Comparison of ENCODE assay signal across 1 cellular context in the genomic region with DNA sequence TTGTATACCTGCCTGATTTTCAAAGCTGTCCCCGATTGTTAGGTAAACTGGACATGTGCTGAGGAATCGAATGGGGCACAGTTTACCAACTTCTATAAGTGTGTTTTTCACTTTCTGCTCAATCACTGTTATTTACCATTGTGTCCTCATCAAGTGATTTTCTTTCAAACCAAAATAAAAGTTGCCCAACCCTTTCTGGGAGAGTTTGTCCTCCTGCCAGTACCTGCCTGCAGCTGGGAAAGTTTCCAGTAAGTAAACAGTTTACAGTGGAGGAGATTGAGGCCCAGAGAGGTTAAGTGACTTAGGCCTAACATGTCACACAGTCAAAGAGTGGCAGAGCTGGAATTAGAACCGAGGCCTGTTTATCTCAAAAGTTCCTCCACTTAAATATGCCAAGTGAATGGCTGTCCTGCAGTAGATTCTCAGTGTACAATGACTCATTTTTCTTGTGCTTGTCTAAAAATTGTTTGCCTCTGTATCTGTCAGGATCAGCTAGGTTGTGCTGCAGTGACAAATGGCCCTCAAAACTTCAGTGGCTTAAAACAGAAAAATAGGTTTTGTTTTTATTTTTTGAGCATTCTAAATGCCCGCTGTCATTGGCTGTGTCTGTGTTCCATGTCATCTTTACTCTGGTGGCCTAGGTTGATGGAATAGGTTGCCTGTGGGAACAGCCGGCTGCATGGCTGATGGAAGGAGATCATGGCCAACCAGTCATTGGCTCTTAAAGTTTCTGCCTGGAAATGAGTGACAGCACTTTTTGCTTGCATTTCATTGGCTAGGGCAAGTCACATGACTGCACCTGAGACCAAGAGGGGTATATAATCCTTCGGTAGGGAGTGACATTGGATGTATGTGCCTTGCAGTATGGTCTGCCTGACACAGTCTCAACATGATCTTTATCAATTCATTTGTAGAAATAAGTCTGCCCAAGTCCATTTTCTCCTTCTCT.
A peak's percentile ranks its signal among the peaks of the same experiment; 100 is the strongest.
TF ChIP-seq lines count a peak whose summit lies in the region.

No MANE protein-coding gene starts in this region.

TF ChIP-seq in liver, 16 proteins besides CTCF, POLR2A, EP300 and RAD21:
- TF ChIP-seq NR2F2 (IDR thresholded peaks at IDR 0.05) (no peak), YY1 (IDR thresholded peaks at IDR 0.05) (peak; percentile 57), HNF4A (conservative IDR thresholded peaks at IDR 0.05) (peak; percentile 65 to 79), EGR1 (IDR thresholded peaks at IDR 0.05; ENCODE audit: low read depth in 2 of 2) (no peak), SP1 (IDR thresholded peaks at IDR 0.05) (peak; percentile 71), JUND (IDR thresholded peaks at IDR 0.05) (peak in 1 of 2 donors; percentile 86), HNF4G (IDR thresholded peaks at IDR 0.05) (no peak), RXRA (IDR thresholded peaks at IDR 0.05) (peak; percentile 77 to 90), FOXA2 (IDR thresholded peaks at IDR 0.05) (peak; percentile 90), GABPA (IDR thresholded peaks at IDR 0.05 in 1 of 2, conservative IDR thresholded peaks at IDR 0.05 in 1 of 2) (no peak), TAF1 (conservative IDR thresholded peaks at IDR 0.05) (no peak), FOXA1 (IDR thresholded peaks at IDR 0.05) (peak; percentile 71)
- TF ChIP-seq, protein P1, sequence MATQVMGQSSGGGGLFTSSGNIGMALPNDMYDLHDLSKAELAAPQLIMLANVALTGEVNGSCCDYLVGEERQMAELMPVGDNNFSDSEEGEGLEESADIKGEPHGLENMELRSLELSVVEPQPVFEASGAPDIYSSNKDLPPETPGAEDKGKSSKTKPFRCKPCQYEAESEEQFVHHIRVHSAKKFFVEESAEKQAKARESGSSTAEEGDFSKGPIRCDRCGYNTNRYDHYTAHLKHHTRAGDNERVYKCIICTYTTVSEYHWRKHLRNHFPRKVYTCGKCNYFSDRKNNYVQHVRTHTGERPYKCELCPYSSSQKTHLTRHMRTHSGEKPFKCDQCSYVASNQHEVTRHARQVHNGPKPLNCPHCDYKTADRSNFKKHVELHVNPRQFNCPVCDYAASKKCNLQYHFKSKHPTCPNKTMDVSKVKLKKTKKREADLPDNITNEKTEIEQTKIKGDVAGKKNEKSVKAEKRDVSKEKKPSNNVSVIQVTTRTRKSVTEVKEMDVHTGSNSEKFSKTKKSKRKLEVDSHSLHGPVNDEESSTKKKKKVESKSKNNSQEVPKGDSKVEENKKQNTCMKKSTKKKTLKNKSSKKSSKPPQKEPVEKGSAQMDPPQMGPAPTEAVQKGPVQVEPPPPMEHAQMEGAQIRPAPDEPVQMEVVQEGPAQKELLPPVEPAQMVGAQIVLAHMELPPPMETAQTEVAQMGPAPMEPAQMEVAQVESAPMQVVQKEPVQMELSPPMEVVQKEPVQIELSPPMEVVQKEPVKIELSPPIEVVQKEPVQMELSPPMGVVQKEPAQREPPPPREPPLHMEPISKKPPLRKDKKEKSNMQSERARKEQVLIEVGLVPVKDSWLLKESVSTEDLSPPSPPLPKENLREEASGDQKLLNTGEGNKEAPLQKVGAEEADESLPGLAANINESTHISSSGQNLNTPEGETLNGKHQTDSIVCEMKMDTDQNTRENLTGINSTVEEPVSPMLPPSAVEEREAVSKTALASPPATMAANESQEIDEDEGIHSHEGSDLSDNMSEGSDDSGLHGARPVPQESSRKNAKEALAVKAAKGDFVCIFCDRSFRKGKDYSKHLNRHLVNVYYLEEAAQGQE (IDR thresholded peaks at IDR 0.05), result peak; percentile 57
- TF ChIP-seq, protein P2, sequence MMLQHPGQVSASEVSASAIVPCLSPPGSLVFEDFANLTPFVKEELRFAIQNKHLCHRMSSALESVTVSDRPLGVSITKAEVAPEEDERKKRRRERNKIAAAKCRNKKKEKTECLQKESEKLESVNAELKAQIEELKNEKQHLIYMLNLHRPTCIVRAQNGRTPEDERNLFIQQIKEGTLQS (IDR thresholded peaks at IDR 0.05), result peak; percentile 58
- TF ChIP-seq, protein P3, sequence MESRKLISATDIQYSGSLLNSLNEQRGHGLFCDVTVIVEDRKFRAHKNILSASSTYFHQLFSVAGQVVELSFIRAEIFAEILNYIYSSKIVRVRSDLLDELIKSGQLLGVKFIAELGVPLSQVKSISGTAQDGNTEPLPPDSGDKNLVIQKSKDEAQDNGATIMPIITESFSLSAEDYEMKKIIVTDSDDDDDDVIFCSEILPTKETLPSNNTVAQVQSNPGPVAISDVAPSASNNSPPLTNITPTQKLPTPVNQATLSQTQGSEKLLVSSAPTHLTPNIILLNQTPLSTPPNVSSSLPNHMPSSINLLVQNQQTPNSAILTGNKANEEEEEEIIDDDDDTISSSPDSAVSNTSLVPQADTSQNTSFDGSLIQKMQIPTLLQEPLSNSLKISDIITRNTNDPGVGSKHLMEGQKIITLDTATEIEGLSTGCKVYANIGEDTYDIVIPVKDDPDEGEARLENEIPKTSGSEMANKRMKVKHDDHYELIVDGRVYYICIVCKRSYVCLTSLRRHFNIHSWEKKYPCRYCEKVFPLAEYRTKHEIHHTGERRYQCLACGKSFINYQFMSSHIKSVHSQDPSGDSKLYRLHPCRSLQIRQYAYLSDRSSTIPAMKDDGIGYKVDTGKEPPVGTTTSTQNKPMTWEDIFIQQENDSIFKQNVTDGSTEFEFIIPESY (IDR thresholded peaks at IDR 0.05), result peak; percentile 76
- TF ChIP-seq, protein P4, sequence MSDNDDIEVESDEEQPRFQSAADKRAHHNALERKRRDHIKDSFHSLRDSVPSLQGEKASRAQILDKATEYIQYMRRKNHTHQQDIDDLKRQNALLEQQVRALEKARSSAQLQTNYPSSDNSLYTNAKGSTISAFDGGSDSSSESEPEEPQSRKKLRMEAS (IDR thresholded peaks at IDR 0.05), result peak; percentile 77
